In the genomic region with DNA sequence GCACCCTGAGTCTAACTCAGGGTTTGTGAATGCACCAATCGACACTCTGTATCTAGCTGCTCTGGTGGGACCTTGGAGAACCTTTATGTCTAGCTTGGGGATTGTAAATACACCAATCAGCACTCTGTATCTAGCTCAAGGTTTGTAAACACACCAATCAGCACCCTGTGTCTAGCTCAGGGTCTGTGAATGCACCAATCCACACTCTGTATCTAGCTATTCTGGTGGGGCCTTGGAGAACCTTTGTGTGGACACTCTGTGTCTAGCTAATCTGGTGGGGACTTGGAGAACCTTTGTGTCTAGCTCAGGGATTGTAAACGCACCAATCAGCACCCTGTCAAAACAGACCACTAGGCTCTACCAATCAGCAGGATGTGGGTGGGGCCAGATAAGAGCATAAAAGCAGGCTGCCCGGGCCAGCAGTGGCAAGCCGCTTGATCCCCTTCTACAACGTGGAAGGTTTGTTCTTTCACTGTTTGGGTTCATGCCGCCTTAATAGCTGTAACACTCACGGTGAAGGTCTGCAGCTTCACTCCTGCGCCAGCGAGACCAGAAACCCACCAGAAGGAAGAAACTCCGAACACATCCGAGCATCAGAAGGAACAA, we compare ENCODE assay signal across 18 cellular contexts. TPM values are rescaled to one million over a fixed set of nuclear protein-coding genes. Genes with fewer than 3 reads are reported as not detected.
"Had no signal": no experiment of that assay in that cellular context is flagged by ENCODE, and none has a peak within 500 bp of the region (broad histone marks: within the 10 kb centered on the region; RNA-seq: fewer than 3 reads in every experiment).

No MANE protein-coding gene starts in this region.

RNA-seq across cellular contexts. Expression of a gene that starts 2.6 kb away (rescaled TPM):
- total RNA-seq: osteocyte, posterior vena cava, pulmonary artery endothelial cell, smooth muscle cell, spleen, thoracic aorta, tibial nerve had no signal
- polyA plus RNA-seq: pancreas, smooth muscle cell had no signal

RNA-seq across cellular contexts. Expression of a gene that starts 58.1 kb away (rescaled TPM):
- total RNA-seq: natural killer cell treated with Interleukin-12 subunit alpha and Interleukin-12 subunit beta and Interleukin-15 and Interleukin-18, amount 100 ng/mL, for 72 hours; neural crest cell; omental fat pad; osteocyte; pancreas; posterior vena cava; prostate gland; pulmonary artery endothelial cell; right atrium auricular region; sciatic nerve; smooth muscle cell; spleen; suprapubic skin; thoracic aorta; tibial nerve; upper lobe of left lung; ureter; vagina had no signal
- polyA plus RNA-seq: pancreas, smooth muscle cell, spleen had no signal
